Comparison of ENCODE assay signal across 10 cellular contexts in the genomic region with DNA sequence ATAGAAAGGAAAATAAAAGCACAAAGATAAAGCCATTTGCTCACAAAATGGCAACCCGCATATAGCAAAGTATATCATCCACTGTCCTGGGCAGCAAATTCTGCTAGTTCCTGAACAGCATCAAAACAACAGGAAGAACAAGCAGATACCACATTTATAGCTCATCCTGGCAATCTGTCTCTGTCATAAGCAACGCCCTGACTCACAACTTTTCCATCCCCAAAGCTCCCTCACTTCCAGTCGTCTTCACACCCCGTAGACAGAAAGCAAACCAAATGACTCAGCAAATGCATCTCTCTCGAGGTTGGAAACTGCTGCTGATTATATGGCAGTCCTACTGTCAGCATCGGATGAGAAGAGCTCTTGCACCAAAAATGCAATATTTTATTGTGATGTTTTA.
A peak's percentile ranks its signal among the peaks of the same experiment; 100 is the strongest.
DNase-seq lines count a peak whose midpoint lies in the region; ATAC-seq, FAIRE-seq and TF ChIP-seq lines count a peak whose summit lies in the region.
"Had no signal": no experiment of that assay in that cellular context is flagged by ENCODE, and none has a peak within 500 bp of the region (broad histone marks: within the 10 kb centered on the region; RNA-seq: fewer than 3 reads in every experiment).

No MANE protein-coding gene starts in this region.

- DNase-seq in AG04449 (ENCODE audit: low read depth, low spot score) (peak; percentile 75), HFFc6 (peak; percentile 96), kidney epithelial cell (ENCODE audit: low read depth) (peak; percentile 48), GM13977 (ENCODE audit: low spot score) (no peak), GOT3 (lab: John Stamatoyannopoulos, UW) (no peak), SHP77 (lab: John Stamatoyannopoulos, UW) (no peak), pancreas (no peak)

- in situ Hi-C loops in GM13977 (cut with MboI; ENCODE audit: low pct_unique_long_range_greater_than_20kb, low sequenced_read_pairs, unreplicated experiment), result no loop called here

- peak; percentile 60 for ATAC-seq in activated T-helper 17 cell treated with anti-CD3 and anti-CD28 coated beads, Interleukin-2, amount 50 U/mL, for 72 hours (replicated peaks)
- ATAC-seq in pancreas, result no peak

- peaks cover 52% of the 10 kb centered on the region for H3K4me1 Mint-ChIP-seq in HFFc6 (ENCODE audit: low read depth)
- peaks cover 5% of the 10 kb centered on the region for H3K4me1 Mint-ChIP-seq in activated T-helper 17 cell treated with anti-CD3 and anti-CD28 coated beads, Interleukin-2, amount 50 U/mL, for 72 hours

- H3K4me3 ChIP-seq in AG04449 (ENCODE audit: low read depth, low read length), result no peak overlapping the region
- H3K4me3 ChIP-seq in kidney epithelial cell (ENCODE audit: low read depth, low read length), result no peak overlapping the region
- H3K4me3 ChIP-seq in pancreas, result no peak overlapping the region
- H3K4me3 ChIP-seq: PC-9 had no signal

- no peak overlapping the region for H3K27ac ChIP-seq in pancreas
- H3K27ac ChIP-seq: PC-9 had no signal

- CTCF ChIA-PET in AG04449 (lab: Yijun Ruan, JAX), result interaction anchor here (0.9 to 1.0 kb wide), 3 partner anchors 11 to 37 kb away, joined by 3 read pairs; no protein-coding TSS in a partner anchor

- H3K4me3 Mint-ChIP-seq in HFFc6, result peak overlapping the region; percentile 64
- no peak overlapping the region for H3K4me3 Mint-ChIP-seq in activated T-helper 17 cell treated with anti-CD3 and anti-CD28 coated beads, Interleukin-2, amount 50 U/mL, for 72 hours
- H3K4me3 Mint-ChIP-seq: natural killer cell treated with Interleukin-12 subunit alpha and Interleukin-12 subunit beta and Interleukin-15 and Interleukin-18, amount 100 ng/mL, for 72 hours had no signal

- intact Hi-C loops in pancreas (cut with DNase I), result no loop called here

- no peak for TF ChIP-seq CTCF in AG04449 (IDR thresholded peaks at IDR 0.05; ENCODE audit: insufficient read depth, low read length, missing control alignments)
- no peak for TF ChIP-seq CTCF in HFFc6 (IDR thresholded peaks at IDR 0.05)
- no peak for TF ChIP-seq CTCF in kidney epithelial cell (IDR thresholded peaks at IDR 0.05; ENCODE audit: insufficient read depth, low read length, poor library complexity, severe bottlenecking)
- no peak for TF ChIP-seq CTCF in GM13977 (IDR thresholded peaks at IDR 0.05; ENCODE audit: extremely low read depth, insufficient read depth, missing control alignments)
- TF ChIP-seq CTCF in pancreas (IDR thresholded peaks at IDR 0.05), result no peak

- no peaks in the 10 kb centered on the region for H3K9me3 ChIP-seq in pancreas

- peak overlapping the region; percentile 89 for H3K27ac Mint-ChIP-seq in HFFc6
- peak overlapping the region; percentile 17 for H3K27ac Mint-ChIP-seq in activated T-helper 17 cell treated with anti-CD3 and anti-CD28 coated beads, Interleukin-2, amount 50 U/mL, for 72 hours
- H3K27ac Mint-ChIP-seq: natural killer cell treated with Interleukin-12 subunit alpha and Interleukin-12 subunit beta and Interleukin-15 and Interleukin-18, amount 100 ng/mL, for 72 hours had no signal

- no peaks in the 10 kb centered on the region for H3K36me3 ChIP-seq in kidney epithelial cell (ENCODE audit: control insufficient read depth, insufficient read depth, low read length)
- no peaks in the 10 kb centered on the region for H3K36me3 ChIP-seq in pancreas

- FAIRE-seq in pancreas (lab: Jason Lieb, UNC), result no peak

- WGBS in pancreas, 2 donors, result 38 to 46% methylated on average over 6 of the region's 6 CpGs

- H3K4me1 ChIP-seq in pancreas, result no peaks in the 10 kb centered on the region

- peaks cover 33% of the 10 kb centered on the region for H3K36me3 Mint-ChIP-seq in HFFc6 (ENCODE audit: low read depth)
- no peaks in the 10 kb centered on the region for H3K36me3 Mint-ChIP-seq in activated T-helper 17 cell treated with anti-CD3 and anti-CD28 coated beads, Interleukin-2, amount 50 U/mL, for 72 hours (ENCODE audit: low read depth)
- H3K36me3 Mint-ChIP-seq: natural killer cell treated with Interleukin-12 subunit alpha and Interleukin-12 subunit beta and Interleukin-15 and Interleukin-18, amount 100 ng/mL, for 72 hours had no signal

- H3K27me3 Mint-ChIP-seq in HFFc6 (ENCODE audit: insufficient read depth), result no peaks in the 10 kb centered on the region
- no peaks in the 10 kb centered on the region for H3K27me3 Mint-ChIP-seq in activated T-helper 17 cell treated with anti-CD3 and anti-CD28 coated beads, Interleukin-2, amount 50 U/mL, for 72 hours
- H3K27me3 Mint-ChIP-seq: natural killer cell treated with Interleukin-12 subunit alpha and Interleukin-12 subunit beta and Interleukin-15 and Interleukin-18, amount 100 ng/mL, for 72 hours had no signal

- no peaks in the 10 kb centered on the region for H3K27me3 ChIP-seq in kidney epithelial cell (ENCODE audit: control insufficient read depth, insufficient read depth, low read length)
- no peaks in the 10 kb centered on the region for H3K27me3 ChIP-seq in pancreas

- no peaks in the 10 kb centered on the region for H3K9me3 Mint-ChIP-seq in HFFc6
- peaks cover 7% of the 10 kb centered on the region for H3K9me3 Mint-ChIP-seq in activated T-helper 17 cell treated with anti-CD3 and anti-CD28 coated beads, Interleukin-2, amount 50 U/mL, for 72 hours
- H3K9me3 Mint-ChIP-seq: natural killer cell treated with Interleukin-12 subunit alpha and Interleukin-12 subunit beta and Interleukin-15 and Interleukin-18, amount 100 ng/mL, for 72 hours had no signal

- POLR2A ChIA-PET in AG04449 (lab: Yijun Ruan, JAX), result interaction anchor here (0.8 to 1.3 kb wide), 2 partner anchors 23 to 189 kb away, joined by 3 to 4 read pairs; no protein-coding TSS in a partner anchor

Comparison
In these comparisons a context has a peak if more than half of its experiments do, and no peak if none do; other contexts are left out.
1. DNase-seq: peak in AG04449 (single experiment), HFFc6 (single experiment) and kidney epithelial cell (single experiment); none in GM13977 (single experiment), GOT3 (single experiment), SHP77 (0 of 2) and pancreas (0 of 6).